Comparison of ENCODE assay signal across 9 cellular contexts in the genomic region with DNA sequence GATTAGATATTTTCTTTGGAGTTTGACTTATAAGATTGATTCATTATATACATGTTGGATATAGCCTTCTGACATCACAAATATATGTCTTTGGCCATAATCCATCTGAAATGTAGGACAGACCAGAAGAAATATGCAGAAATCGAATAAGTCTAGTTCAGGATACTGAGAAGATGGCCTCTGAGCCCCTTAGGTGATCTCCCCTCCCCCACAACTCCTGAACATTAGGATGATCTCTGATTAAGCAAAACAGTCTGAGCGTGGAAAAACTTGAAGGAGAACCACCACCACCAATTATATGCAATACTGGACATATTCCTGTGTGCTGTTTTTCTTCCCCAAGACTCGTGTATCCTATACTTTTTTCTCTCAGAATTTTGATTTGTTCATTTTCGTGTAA.
DNase-seq lines count a peak whose midpoint lies in the region; ATAC-seq and TF ChIP-seq lines count a peak whose summit lies in the region.
"Had no signal": no experiment of that assay in that cellular context is flagged by ENCODE, and none has a peak within 500 bp of the region (broad histone marks: within the 10 kb centered on the region; RNA-seq: fewer than 3 reads in every experiment).

No MANE protein-coding gene starts in this region.

- H3K9me2 ChIP-seq in DOHH2 (replicated peaks; ENCODE audit: control insufficient read depth, low read length) (no peaks in the 10 kb centered on the region), Loucy (replicated peaks; ENCODE audit: low read depth, low read length) (no peaks in the 10 kb centered on the region)

- TF ChIP-seq CTCF in DOHH2 (IDR thresholded peaks at IDR 0.05; ENCODE audit: low read depth, low read length, poor library complexity, severe bottlenecking) (no peak), Loucy (conservative IDR thresholded peaks at IDR 0.05; ENCODE audit: low read length) (no peak)

- H3K27me3 Mint-ChIP-seq in central memory CD8-positive, alpha-beta T cell, result no peaks in the 10 kb centered on the region

- H3K4me3 ChIP-seq in DOHH2 (ENCODE audit: low read length) (peak overlapping the region; percentile 92), Loucy (ENCODE audit: low read length, poor library complexity, severe bottlenecking) (peak overlapping the region; percentile 81), neuron (ENCODE audit: low read length) (peak overlapping the region; percentile 94)

- H3K4me3 Mint-ChIP-seq in central memory CD8-positive, alpha-beta T cell, result peak overlapping the region; percentile 27

- H3K79me2 ChIP-seq in DOHH2 (ENCODE audit: control insufficient read depth, low read length) (peaks cover 89% of the 10 kb centered on the region), Loucy (ENCODE audit: insufficient read depth, low read length) (peaks cover 85% of the 10 kb centered on the region)

- no peaks in the 10 kb centered on the region for H3K9me3 ChIP-seq in DOHH2 (ENCODE audit: control insufficient read depth, insufficient read depth, low read length)
- no peaks in the 10 kb centered on the region for H3K9me3 ChIP-seq in Loucy (ENCODE audit: insufficient read depth, low read depth, low read length)
- no peaks in the 10 kb centered on the region for H3K9me3 ChIP-seq in neuron (ENCODE audit: low read length)

- H3K36me3 Mint-ChIP-seq in central memory CD8-positive, alpha-beta T cell (ENCODE audit: insufficient read depth), result peaks cover 25% of the 10 kb centered on the region

- no peak for DNase-seq in central memory CD8-positive, alpha-beta T cell (ENCODE audit: low spot score in 2 of 2)
- no peak for DNase-seq in stimulated activated naive CD4-positive, alpha-beta T cell (lab: John Stamatoyannopoulos, UW)
- DNase-seq in NCI-H1105 treated with DMSO at 0.1 percent for 48 hours (lab: John Stamatoyannopoulos, UW), result no peak
- no peak for DNase-seq in hippocampal formation (lab: John Stamatoyannopoulos, UW)
- DNase-seq: NCI-H2107 had no signal

- no peak overlapping the region for H3K27ac ChIP-seq in DOHH2 (ENCODE audit: low read depth, low read length)

- H3F3A ChIP-seq in DOHH2 (ENCODE audit: control insufficient read depth, insufficient read depth), result no peaks in the 10 kb centered on the region
- peaks cover 5% of the 10 kb centered on the region; the same call in 1 of the 2 replicates for H3F3A ChIP-seq in Loucy (ENCODE audit: low read depth)

- peaks cover 68% of the 10 kb centered on the region for H3K4me1 ChIP-seq in DOHH2 (ENCODE audit: control insufficient read depth, low read length)
- H3K4me1 ChIP-seq in Loucy (ENCODE audit: insufficient read depth, low read length, poor library complexity, severe bottlenecking), result peaks cover 53% of the 10 kb centered on the region
- peaks cover 61% of the 10 kb centered on the region for H3K4me1 ChIP-seq in neuron (ENCODE audit: insufficient read depth, low read length)

- H3K27me3 ChIP-seq in DOHH2 (ENCODE audit: control insufficient read depth, low read length) (no peaks in the 10 kb centered on the region), Loucy (ENCODE audit: insufficient read depth, low read length, poor library complexity, severe bottlenecking) (peaks cover 5% of the 10 kb centered on the region), neuron (ENCODE audit: insufficient read depth, low read length) (no peaks in the 10 kb centered on the region)

- peak overlapping the region; percentile 98 for H3K9ac ChIP-seq in Loucy (ENCODE audit: low read depth, low read length, poor library complexity, severe bottlenecking)

- H3K9me3 Mint-ChIP-seq in central memory CD8-positive, alpha-beta T cell, result no peaks in the 10 kb centered on the region

- H3K4me2 ChIP-seq in DOHH2 (ENCODE audit: low read length) (peak overlapping the region; percentile 87), Loucy (ENCODE audit: low read depth, low read length, poor library complexity, severe bottlenecking) (peak overlapping the region; percentile 96)

- H3K4me1 Mint-ChIP-seq in central memory CD8-positive, alpha-beta T cell, result peaks cover 68% of the 10 kb centered on the region

- no peak for ATAC-seq in central memory CD8-positive, alpha-beta T cell (replicated peaks; ENCODE audit: extremely low read depth, poor library complexity, severe bottlenecking)
- ATAC-seq in HG02678 (IDR thresholded peaks at IDR 0.05; ENCODE audit: unreplicated experiment), result no peak

- peaks cover 53% of the 10 kb centered on the region for H4K20me1 ChIP-seq in DOHH2 (ENCODE audit: control insufficient read depth, insufficient read depth, low read depth, low read length)
- peaks cover 83% of the 10 kb centered on the region for H4K20me1 ChIP-seq in Loucy (ENCODE audit: insufficient read depth, low read length, poor library complexity, severe bottlenecking)

- peak overlapping the region; percentile 57 for H3K27ac Mint-ChIP-seq in central memory CD8-positive, alpha-beta T cell (ENCODE audit: low read depth)

- H2AFZ ChIP-seq in Loucy (ENCODE audit: low read length), result no peak overlapping the region
- H2AFZ ChIP-seq in neuron (ENCODE audit: low read depth, low read length), result no peak overlapping the region

- H3K36me3 ChIP-seq in DOHH2 (ENCODE audit: control insufficient read depth, low read length) (peaks cover 44% of the 10 kb centered on the region), Loucy (ENCODE audit: insufficient read depth, low read length) (no peaks in the 10 kb centered on the region), neuron (ENCODE audit: insufficient read depth, low read length) (peaks cover under 1% of the 10 kb centered on the region)
